Comparison of ENCODE assay signal across 19 cellular contexts in the genomic region with DNA sequence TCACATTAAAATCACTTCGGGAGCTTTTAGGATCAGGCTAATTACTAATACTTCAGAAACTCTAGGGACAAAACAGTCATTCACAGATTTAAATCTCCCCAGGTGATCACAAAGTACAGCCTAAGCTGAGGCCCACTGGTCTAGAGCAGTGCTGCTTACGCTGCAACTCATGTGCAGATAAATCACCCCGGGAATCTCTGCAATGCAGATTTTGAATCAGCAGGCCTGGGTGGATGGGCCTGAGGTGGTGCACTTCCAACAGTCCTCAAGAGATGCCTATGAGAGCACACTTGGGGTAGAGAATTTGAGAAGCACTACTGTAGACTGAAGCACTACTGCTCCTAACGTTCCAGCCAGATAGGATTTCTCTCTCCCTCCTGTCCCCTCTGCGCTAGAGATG. TPM values are rescaled to one million over a fixed set of nuclear protein-coding genes. Genes with fewer than 3 reads are reported as not detected.
DNase-seq lines count a peak whose midpoint lies in the region; FAIRE-seq and TF ChIP-seq lines count a peak whose summit lies in the region.
"Had no signal": no experiment of that assay in that cellular context is flagged by ENCODE, and none has a peak within 500 bp of the region (broad histone marks: within the 10 kb centered on the region; RNA-seq: fewer than 3 reads in every experiment).

No MANE protein-coding gene starts in this region.

- H2AK5ac ChIP-seq in H1 (ENCODE audit: low read depth, low read length): no peak overlapping the region

- peak; percentile 32 for FAIRE-seq in H1 (lab: Jason Lieb, UNC)
- FAIRE-seq: HTR-8/SVneo had no signal

- no peaks in the 10 kb centered on the region for H3K23me2 ChIP-seq in H1 (ENCODE audit: low read depth, low read length)

- H3K27ac Mint-ChIP-seq in CD14-positive monocyte (peak overlapping the region; percentile 98 to 100 (median 99)), nephron progenitor cell (no peak overlapping the region)
- H3K27ac Mint-ChIP-seq: activated B cell treated with CpG ODN at 0.5 μM for 24 hours, T-cell had no signal

- no peaks in the 10 kb centered on the region for H3K79me1 ChIP-seq in H1 (ENCODE audit: low read depth, low read length)

- H2BK120ac ChIP-seq in H1 (replicated peaks; ENCODE audit: low read depth, low read length): no peak overlapping the region

- H4K5ac ChIP-seq in H1 (ENCODE audit: insufficient read length, low read depth, low read length): no peak overlapping the region

- no peak overlapping the region for H2BK20ac ChIP-seq in H1 (ENCODE audit: low read length)

- H3K4ac ChIP-seq in H1 (replicated peaks; ENCODE audit: insufficient read length, low read depth, low read length): no peak overlapping the region

- intact Hi-C loops in CD14-positive monocyte (cut with micrococcal nuclease): no loop called here
- intact Hi-C loops in sigmoid colon (cut with DNase I): no loop called here
- intact Hi-C loops in ovary (cut with DNase I): no loop called here

- H2BK15ac ChIP-seq in H1 (ENCODE audit: low read length): no peak overlapping the region; the same call in 1 of the 2 replicates

- no peak overlapping the region for H2AFZ ChIP-seq in H1 (ENCODE audit: low read length)
- H2AFZ ChIP-seq: parathyroid adenoma had no signal

- no peak for TF ChIP-seq RAD21 in H1 (IDR thresholded peaks at IDR 0.05 in 1 of 2, conservative IDR thresholded peaks at IDR 0.05 in 1 of 2; ENCODE audit: low read depth in 2 of 2, low read length in 2 of 2)

- TF ChIP-seq EP300 in H1 (IDR thresholded peaks at IDR 0.05; ENCODE audit: borderline replicate concordance in 1 of 2, low read depth in 2 of 2, low read length in 2 of 2): no peak
- no peak for TF ChIP-seq EP300 in sigmoid colon (IDR thresholded peaks at IDR 0.05)
- TF ChIP-seq EP300 in ovary (IDR thresholded peaks at IDR 0.05): no peak

- H3K27me3 Mint-ChIP-seq in CD14-positive monocyte (ENCODE audit: low read depth in 3 of 3) (no peaks in the 10 kb centered on the region), nephron progenitor cell (ENCODE audit: low read depth, poor library complexity) (peaks cover 13% of the 10 kb centered on the region)
- H3K27me3 Mint-ChIP-seq: activated B cell treated with CpG ODN at 0.5 μM for 24 hours, T-cell had no signal

- no peak overlapping the region for H2BK5ac ChIP-seq in H1 (ENCODE audit: low read depth, low read length)

- H3K4me1 ChIP-seq in HUES64 (ENCODE audit: insufficient read depth, low read length) (peaks cover 12% of the 10 kb centered on the region), H1 (replicated peaks in 1 of 4; ENCODE audit: control insufficient read depth in 3 of 4, insufficient read depth in 4 of 4, low read length in 3 of 4) (peaks cover 0 to 6% (median 2%) of the 10 kb centered on the region in 4 experiments; a peak in 4 of 7 replicates), sigmoid colon (no peaks in the 10 kb centered on the region), ovary (ENCODE audit: insufficient read depth) (no peaks in the 10 kb centered on the region)

- H3K79me2 ChIP-seq in H1 (ENCODE audit: control insufficient read depth in 1 of 2, insufficient read depth in 2 of 2, low read length in 2 of 2): no peaks in the 10 kb centered on the region
- H3K79me2 ChIP-seq: parathyroid adenoma had no signal

- no peak overlapping the region for H4K8ac ChIP-seq in H1 (ENCODE audit: extremely low read depth, insufficient read depth, low read length)

- H3K9me3 Mint-ChIP-seq in CD14-positive monocyte (peaks cover 0 to 3% (median 0%) of the 10 kb centered on the region in 7 donors), nephron progenitor cell (no peaks in the 10 kb centered on the region)
- H3K9me3 Mint-ChIP-seq: activated B cell treated with CpG ODN at 0.5 μM for 24 hours, T-cell had no signal

- no peak overlapping the region for H2BK12ac ChIP-seq in H1 (ENCODE audit: low read depth, low read length)

- H3K4me2 ChIP-seq in H1 (ENCODE audit: insufficient read depth in 1 of 2, low read depth in 2 of 2, low read length in 2 of 2): peak overlapping the region; percentile 15 to 35; a peak in 3 of 4 replicates

- H3K4me3 Mint-ChIP-seq in CD14-positive monocyte (no peak overlapping the region), nephron progenitor cell (no peak overlapping the region)
- H3K4me3 Mint-ChIP-seq: activated B cell treated with CpG ODN at 0.5 μM for 24 hours, T-cell had no signal

- H4K20me1 ChIP-seq in H1 (replicated peaks in 1 of 2; ENCODE audit: control insufficient read depth in 1 of 2, insufficient read depth in 2 of 2, low read length in 2 of 2): peaks cover 0 to 7% of the 10 kb centered on the region in 2 experiments

- H3K4me1 Mint-ChIP-seq in CD14-positive monocyte (peaks cover 49% of the 10 kb centered on the region), nephron progenitor cell (peaks cover 18% of the 10 kb centered on the region)
- H3K4me1 Mint-ChIP-seq: T-cell had no signal

- no peak overlapping the region for H3K56ac ChIP-seq in H1 (replicated peaks; ENCODE audit: insufficient read length, low read depth, low read length)

- 36% methylated on average over 5 of the region's 5 CpGs for WGBS in HUES64
- WGBS in H1 (ENCODE audit: extremely low coverage in 1 of 2, insufficient coverage in 1 of 2, insufficient read length in 1 of 2, insufficient replicate concordance in 2 of 2, low coverage in 1 of 2, low lambda C conversion rate in 2 of 2, missing lambda C conversion rate in 1 of 2), 2 experiments: 62% methylated on average over 5 of the region's 5 CpGs; no CpG with 5 or more reads in 1 of the 2 experiments
- 85% methylated on average over 5 of the region's 5 CpGs for WGBS in sigmoid colon, 2 donors
- 67 to 72% (median 69%) methylated on average over 5 of the region's 5 CpGs for WGBS in ovary, 3 donors

- H3K36me3 Mint-ChIP-seq in CD14-positive monocyte (peaks cover 92 to 99% of the 10 kb centered on the region in 2 donors), nephron progenitor cell (ENCODE audit: low read depth) (peaks cover 6% of the 10 kb centered on the region)

- H4K91ac ChIP-seq in H1 (replicated peaks; ENCODE audit: insufficient read length, low read length): no peak overlapping the region

- H3K9ac ChIP-seq in HUES64 (ENCODE audit: low read depth, low read length) (no peak overlapping the region), H1 (replicated peaks in 1 of 4; ENCODE audit: extremely low read depth in 1 of 4, low read depth in 3 of 4, low read length in 3 of 4) (no peak overlapping the region)
- H3K9ac ChIP-seq: parathyroid adenoma had no signal

- no peak overlapping the region for H3K18ac ChIP-seq in H1 (ENCODE audit: extremely low read depth, low read length)

- TF ChIP-seq CTCF in CD14-positive monocyte (IDR thresholded peaks at IDR 0.05) (no peak), H1 (IDR thresholded peaks at IDR 0.05; ENCODE audit: control extremely low read depth in 1 of 3, insufficient read depth in 1 of 3, low read depth in 1 of 3, low read length in 3 of 3) (no peak), sigmoid colon (IDR thresholded peaks at IDR 0.05) (no peak), ovary (IDR thresholded peaks at IDR 0.05) (no peak), nephron progenitor cell (IDR thresholded peaks at IDR 0.05) (no peak)

- no peaks in the 10 kb centered on the region for H3K27me3 ChIP-seq in HUES64 (ENCODE audit: insufficient read depth, low read length)
- H3K27me3 ChIP-seq in H1 (replicated peaks in 1 of 4; ENCODE audit: control insufficient read depth in 3 of 4, extremely low read depth in 1 of 4, insufficient read depth in 3 of 4, low read length in 3 of 4): peaks cover 0 to 2% (median 0%) of the 10 kb centered on the region in 4 experiments; a peak in 2 of 7 replicates
- no peaks in the 10 kb centered on the region for H3K27me3 ChIP-seq in sigmoid colon
- H3K27me3 ChIP-seq in MG63: no peaks in the 10 kb centered on the region
- H3K27me3 ChIP-seq in ovary: no peaks in the 10 kb centered on the region
- H3K27me3 ChIP-seq: brain microvascular endothelial cell had no signal

- H3K9me3 ChIP-seq in HUES64 (ENCODE audit: insufficient read depth, low read depth, low read length) (no peaks in the 10 kb centered on the region), H1 (ENCODE audit: insufficient read depth in 2 of 2, low read depth in 1 of 2, low read length in 1 of 2) (no peaks in the 10 kb centered on the region), sigmoid colon (no peaks in the 10 kb centered on the region), MG63 (no peaks in the 10 kb centered on the region), ovary (no peaks in the 10 kb centered on the region)
- H3K9me3 ChIP-seq: mucosa of descending colon had no signal

- no peak for TF ChIP-seq POLR2A in H1 (IDR thresholded peaks at IDR 0.05; ENCODE audit: control extremely low read depth in 1 of 2, low read depth in 2 of 2, low read length in 2 of 2)
- TF ChIP-seq POLR2A in sigmoid colon (IDR thresholded peaks at IDR 0.05): no peak
- TF ChIP-seq POLR2A in ovary (IDR thresholded peaks at IDR 0.05): no peak

- POLR2A ChIA-PET in H1 (lab: Charles Lee; ENCODE audit: partially characterized antibody): interaction anchor here (1.8 kb wide), 1 partner anchor 11 kb away, joined by 6 read pairs; no protein-coding TSS in a partner anchor

- no peak overlapping the region for H3K23ac ChIP-seq in H1 (ENCODE audit: insufficient read length)

- no peak overlapping the region for H3K14ac ChIP-seq in H1 (ENCODE audit: insufficient read length)

- H3K27ac ChIP-seq in HUES64 (ENCODE audit: low read depth, low read length) (peak overlapping the region; percentile 64; the same call in 1 of the 2 replicates), H1 (ENCODE audit: low read depth, low read length) (no peak overlapping the region), sigmoid colon (no peak overlapping the region), ovary (no peak overlapping the region)
- H3K27ac ChIP-seq: brain microvascular endothelial cell, parathyroid adenoma had no signal

- peaks cover 21% of the 10 kb centered on the region for H3K36me3 ChIP-seq in HUES64 (ENCODE audit: insufficient read depth, low read length)
- peaks cover 0 to 12% (median 3%) of the 10 kb centered on the region in 4 experiments; a peak in 4 of 8 replicates for H3K36me3 ChIP-seq in H1 (ENCODE audit: control insufficient read depth in 2 of 4, insufficient read depth in 4 of 4, low read length in 3 of 4)
- H3K36me3 ChIP-seq in sigmoid colon: peaks cover under 1 to 31% (median 10%) of the 10 kb centered on the region in 4 donors
- H3K36me3 ChIP-seq in MG63: peaks cover 29% of the 10 kb centered on the region
- no peaks in the 10 kb centered on the region for H3K36me3 ChIP-seq in ovary

- CTCF ChIA-PET in H1 (lab: Charles Lee; ENCODE audit: partially characterized antibody): interaction anchor here (1.0 to 1.8 kb wide), 4 partner anchors 13 to 96 kb away, joined by 3 to 6 read pairs (median 4); no protein-coding TSS in a partner anchor

- H3K4me3 ChIP-seq in HUES64 (ENCODE audit: low read length): no peak overlapping the region
- no peak overlapping the region for H3K4me3 ChIP-seq in H1 (ENCODE audit: extremely low read depth in 1 of 4, insufficient read depth in 2 of 4, low read depth in 3 of 4, low read length in 4 of 4)
- no peak overlapping the region for H3K4me3 ChIP-seq in sigmoid colon
- H3K4me3 ChIP-seq in MG63: no peak overlapping the region
- H3K4me3 ChIP-seq in ovary: no peak overlapping the region
- H3K4me3 ChIP-seq: mucosa of descending colon had no signal

- DNase-seq in CD14-positive monocyte (ENCODE audit: low spot score) (no peak), H1 (ENCODE audit: low read depth in 1 of 2, low spot score in 2 of 2) (no peak), sigmoid colon (peak; percentile 10), MG63 (no peak), NCI-H1092 (lab: John Stamatoyannopoulos, UW) (no peak), ovary (no peak), nephron progenitor cell (no peak)
- DNase-seq: activated B cell treated with CpG ODN at 0.5 μM for 24 hours; DMS79 treated with DMSO at 0.1 percent for 48 hours; effector CD4-positive, alpha-beta T cell; NCI-H2081 treated with DMSO at 0.1 percent for 48 hours; NCI-H774 had no signal

RNA-seq across cellular contexts. Expression of a gene that starts 28.4 kb away (rescaled TPM):
- polyA plus RNA-seq in CD14-positive monocyte: 100 to 1,000 TPM; 180 to 242 TPM
- polyA plus RNA-seq in HUES64 (2013, experiment 1 of 2): not detected
- polyA plus RNA-seq in HUES64 (2013, experiment 2 of 2): not detected
- total RNA-seq in H1 (2021; fragmentation: NEBNext Ultra II Directional; extraction: Animal tissue kit (Norgen Biotek cat#: 25700)): not detected in 2 replicates
- polyA plus RNA-seq in H1 (2011; rRNA removed): 0.12 TPM in 1 of 2 replicates, not detected in the other
- polyA plus RNA-seq in H1 (2011; cell fraction: cytosol; rRNA removed): not detected
- polyA plus RNA-seq in H1 (2011; cell fraction: nucleus; rRNA removed): not detected
- 0.14 TPM in 1 of 4 replicates, not detected in the others for polyA plus RNA-seq in H1 (2012, experiment 1 of 2)
- polyA plus RNA-seq in H1 (2012, experiment 2 of 2): 0.08 TPM
- 0.08 TPM for polyA plus RNA-seq in H1 (2013, experiment 1 of 2)
- 0.04 TPM for polyA plus RNA-seq in H1 (2013, experiment 2 of 2)
- not detected in 2 replicates for polyA minus RNA-seq in H1 (2011; rRNA and poly(A)+ RNA removed)
- not detected for polyA minus RNA-seq in H1 (2011; cell fraction: cytosol; rRNA and poly(A)+ RNA removed)
- polyA minus RNA-seq in H1 (2011; cell fraction: nucleus; rRNA and poly(A)+ RNA removed): not detected
- 10 to 100 TPM; 21.9 to 44.4 (median 36.0) TPM for total RNA-seq in sigmoid colon
- 10 to 100 TPM; 10.8 to 26.1 (median 16.3) TPM for polyA plus RNA-seq in sigmoid colon
- total RNA-seq in MG63 (2014; rRNA removed; shearing (Covaris generic); ENCODE audit: low replicate concordance): 0.26 TPM in 1 of 2 replicates, not detected in the other
- total RNA-seq in ovary: 10 to 100 TPM in 5 of 7 donors, 1 to 10 TPM in 2; 7.6 to 25.3 (median 16.4) TPM
- 10 to 100 TPM in 1 of 2 donors, 1 to 10 TPM in 1; 8.1 to 41.9 TPM for polyA plus RNA-seq in ovary
- total RNA-seq: activated CD8-positive, alpha-beta memory T cell treated with anti-CD3 and anti-CD28 coated beads for 36 hours had no signal

RNA-seq across cellular contexts. Expression of a gene that starts 57.5 kb away (rescaled TPM):
- polyA plus RNA-seq in CD14-positive monocyte (1 to 10 TPM; 3.1 to 6.2 TPM), H1 (2011; rRNA removed) (26.8 and 28.8 TPM in 2 replicates), sigmoid colon (10 to 100 TPM in 1 of 3 donors, 1 to 10 TPM in 2; 3.6 to 22.5 (median 6.5) TPM), ovary (10 to 100 TPM; 14.1 to 30.4 TPM)
- polyA plus RNA-seq in HUES64 (2013, experiment 1 of 2): 14.9 TPM
- 17.4 TPM for polyA plus RNA-seq in HUES64 (2013, experiment 2 of 2)
- total RNA-seq in H1 (2021; fragmentation: NEBNext Ultra II Directional; extraction: Animal tissue kit (Norgen Biotek cat#: 25700)): 27.5 and 28.0 TPM in 2 replicates
- 31.4 TPM for polyA plus RNA-seq in H1 (2011; cell fraction: cytosol; rRNA removed)
- 65.3 TPM for polyA plus RNA-seq in H1 (2011; cell fraction: nucleus; rRNA removed)
- 22.4 to 27.4 TPM (median 24.9 TPM) in 4 replicates for polyA plus RNA-seq in H1 (2012, experiment 1 of 2)
- 18.1 TPM for polyA plus RNA-seq in H1 (2012, experiment 2 of 2)
- 16.3 TPM for polyA plus RNA-seq in H1 (2013, experiment 1 of 2)
- 13.6 TPM for polyA plus RNA-seq in H1 (2013, experiment 2 of 2)
- polyA minus RNA-seq in H1 (2011; rRNA and poly(A)+ RNA removed): 43.1 and 46.9 TPM in 2 replicates
- polyA minus RNA-seq in H1 (2011; cell fraction: cytosol; rRNA and poly(A)+ RNA removed): 19.4 TPM
- polyA minus RNA-seq in H1 (2011; cell fraction: nucleus; rRNA and poly(A)+ RNA removed): 42.7 TPM
- total RNA-seq in sigmoid colon (10 to 100 TPM; 13.9 to 28.8 (median 21.0) TPM), ovary (10 to 100 TPM; 24.3 to 32.1 (median 28.1) TPM)
- total RNA-seq in MG63 (2014; rRNA removed; shearing (Covaris generic); ENCODE audit: low replicate concordance): 28.9 and 38.2 TPM in 2 replicates

RNA-seq across cellular contexts. Expression of a gene that starts 57.5 kb away (rescaled TPM):
- polyA plus RNA-seq in CD14-positive monocyte (1 to 10 TPM in 1 of 2 donors, under 1 TPM in 1; 0.88 to 2.5 TPM), H1 (2011; rRNA removed) (1.9 and 2.4 TPM in 2 replicates), sigmoid colon (1 to 10 TPM in 2 of 3 donors, under 1 TPM in 1; 0.60 to 2.4 (median 1.4) TPM), ovary (1 to 10 TPM; 4.2 to 7.6 TPM)
- polyA plus RNA-seq in HUES64 (2013, experiment 1 of 2): 2.6 TPM
- polyA plus RNA-seq in HUES64 (2013, experiment 2 of 2): 3.8 TPM
- 1.2 and 1.3 TPM in 2 replicates for total RNA-seq in H1 (2021; fragmentation: NEBNext Ultra II Directional; extraction: Animal tissue kit (Norgen Biotek cat#: 25700))
- 1.8 TPM for polyA plus RNA-seq in H1 (2011; cell fraction: cytosol; rRNA removed)
- 1.9 TPM for polyA plus RNA-seq in H1 (2011; cell fraction: nucleus; rRNA removed)
- polyA plus RNA-seq in H1 (2012, experiment 1 of 2): 1.6 to 2.0 TPM (median 1.7 TPM) in 4 replicates
- polyA plus RNA-seq in H1 (2012, experiment 2 of 2): 0.81 TPM
- polyA plus RNA-seq in H1 (2013, experiment 1 of 2): 1.6 TPM
- polyA plus RNA-seq in H1 (2013, experiment 2 of 2): 1.5 TPM
- polyA minus RNA-seq in H1 (2011; rRNA and poly(A)+ RNA removed): 3.7 and 4.7 TPM in 2 replicates
- 1.5 TPM for polyA minus RNA-seq in H1 (2011; cell fraction: cytosol; rRNA and poly(A)+ RNA removed)
- polyA minus RNA-seq in H1 (2011; cell fraction: nucleus; rRNA and poly(A)+ RNA removed): 4.6 TPM
- total RNA-seq in sigmoid colon (10 to 100 TPM in 1 of 4 donors, 1 to 10 TPM in 3; 1.6 to 11.4 (median 3.8) TPM), ovary (1 to 10 TPM; 2.0 to 6.1 (median 5.5) TPM)
- 4.9 and 6.6 TPM in 2 replicates for total RNA-seq in MG63 (2014; rRNA removed; shearing (Covaris generic); ENCODE audit: low replicate concordance)
